ENCODE assay signal across 1 cellular context in genomic region chr6:169751242-169752073, GRCh38.
TF ChIP-seq lines count a peak whose summit lies in the region.

TSS of gene DYNLT2 (minus strand) at chr6:169751572. CDS start at chr6:169751458, 114 bp downstream.
TSS of gene ERMARD (plus strand) at chr6:169751622. CDS start at chr6:169751658, 36 bp downstream.

TF ChIP-seq in K562, 482 proteins besides CTCF, POLR2A, EP300 and RAD21 (continued from another document and continues in another):
- TF ChIP-seq PREB (CRISPR knock-in tag; IDR thresholded peaks at IDR 0.05) (no peak), E4F1 (CRISPR knock-in tag; IDR thresholded peaks at IDR 0.05; ENCODE audit: borderline replicate concordance) (no peak), E2F1 (CRISPR knock-in tag; IDR thresholded peaks at IDR 0.05) (no peak; the same call in 1 of the 2 replicates), ARID3A (IDR thresholded peaks at IDR 0.05; ENCODE audit: borderline replicate concordance, low read depth, low read length) (no peak), TRIM25 (IDR thresholded peaks at IDR 0.05; ENCODE audit: borderline replicate concordance) (no peak), C11orf30 (IDR thresholded peaks at IDR 0.05; ENCODE audit: low read depth) (peak; percentile 96), CAMTA2 (CRISPR knock-in tag; conservative IDR thresholded peaks at IDR 0.05) (no peak), CEBPZ (IDR thresholded peaks at IDR 0.05; ENCODE audit: borderline replicate concordance, low read depth, low read length) (no peak), FOXK2 (conservative IDR thresholded peaks at IDR 0.05 in 1 of 2, IDR thresholded peaks at IDR 0.05 in 1 of 2; ENCODE audit: low read depth in 2 of 2) (peak; percentile 77 to 78), ZNF518B (CRISPR knock-in tag; IDR thresholded peaks at IDR 0.05) (no peak), ZNF311 (CRISPR knock-in tag; IDR thresholded peaks at IDR 0.05) (no peak), ZNF511 (CRISPR knock-in tag; IDR thresholded peaks at IDR 0.05) (peak; percentile 96), STAG1 (CRISPR knock-in tag; IDR thresholded peaks at IDR 0.05; ENCODE audit: borderline replicate concordance) (peak; percentile 51; the same call in 1 of the 2 replicates), CXXC5 (CRISPR knock-in tag; IDR thresholded peaks at IDR 0.05) (peak; percentile 90), KAT2B (IDR thresholded peaks at IDR 0.05; ENCODE audit: low read depth, low read length) (no peak), FOXP1 (CRISPR knock-in tag; IDR thresholded peaks at IDR 0.05) (peak; percentile 98), ZBTB49 (CRISPR knock-in tag; IDR thresholded peaks at IDR 0.05; ENCODE audit: borderline replicate concordance) (no peak), ATF7 (IDR thresholded peaks at IDR 0.05) (peak; percentile 89), MEF2D (tag; conservative IDR thresholded peaks at IDR 0.05; ENCODE audit: low read depth) (no peak), ELK1 (CRISPR knock-in tag; IDR thresholded peaks at IDR 0.05) (peak; percentile 97), ZNF639 (CRISPR knock-in tag; conservative IDR thresholded peaks at IDR 0.05 in 1 of 2, IDR thresholded peaks at IDR 0.05 in 1 of 2) (peak in 1 of 2 experiments; percentile 96; a peak in 3 of 4 replicates), SAP30 (IDR thresholded peaks at IDR 0.05; ENCODE audit: borderline replicate concordance, insufficient read depth, low read depth, low read length, poor library complexity, severe bottlenecking) (peak; percentile 72), TGIF2 (CRISPR knock-in tag; IDR thresholded peaks at IDR 0.05) (0 out of 2 replicates have a peak, but pooled peaks have one; percentile 75), DEAF1 (CRISPR knock-in tag; IDR thresholded peaks at IDR 0.05) (no peak), SRSF7 (optimal IDR thresholded peaks at IDR 0.05; ENCODE audit: low read depth, low read length) (no peak)
